1 cellular context compared by ENCODE assay signal in genomic region chr2:88596141-88596830, GRCh38.
TF ChIP-seq lines count a peak whose summit lies in the region.

No MANE protein-coding gene starts in this region.

TF ChIP-seq in K562, 482 proteins besides CTCF, POLR2A, EP300 and RAD21:
- TF ChIP-seq PTRF (tag; IDR thresholded peaks at IDR 0.05) (no peak), NFRKB (IDR thresholded peaks at IDR 0.05; ENCODE audit: low read depth) (no peak), CCNT2 (IDR thresholded peaks at IDR 0.05; ENCODE audit: borderline replicate concordance, extremely low read depth, insufficient read length, low read depth, low read length) (no peak), TAF9B (IDR thresholded peaks at IDR 0.05; ENCODE audit: partially characterized antibody) (no peak), ZNF695 (CRISPR knock-in tag; IDR thresholded peaks at IDR 0.05) (no peak), SMAD1 (IDR thresholded peaks at IDR 0.05; ENCODE audit: low read depth, low read length, partially characterized antibody) (no peak), ZBED1 (IDR thresholded peaks at IDR 0.05) (no peak), ZKSCAN1 (IDR thresholded peaks at IDR 0.05; ENCODE audit: low read depth, low read length) (no peak), ZNF395 (CRISPR knock-in tag; IDR thresholded peaks at IDR 0.05) (no peak)
